ENCODE assay signal across 8 cellular contexts in genomic region chr9:34637356-34638137, GRCh38. TPM values are rescaled to one million over a fixed set of nuclear protein-coding genes. Genes with fewer than 3 reads are reported as not detected.
A peak's percentile ranks its signal among the peaks of the same experiment; 100 is the strongest.
DNase-seq lines count a peak whose midpoint lies in the region; ATAC-seq and TF ChIP-seq lines count a peak whose summit lies in the region.

SIGMAR1 (minus strand) TSS chr9:34637787; CDS start chr9:34637697, 90 bp downstream.

- 0% methylated on average over 2 of the region's 74 CpGs; no CpG with 5 or more reads in 1 of the 2 donors for WGBS in esophagus squamous epithelium, 2 donors

- intact Hi-C loops in esophagus squamous epithelium (cut with DNase I), result no loop called here

- H3K27me3 ChIP-seq in Karpas-422 (ENCODE audit: low read length) (no peaks in the 10 kb centered on the region), esophagus squamous epithelium (no peaks in the 10 kb centered on the region)

- H2AFZ ChIP-seq in Karpas-422 (ENCODE audit: low read length), result peak within 1 kb of the TSS; percentile 75

- peaks cover 15% of the 10 kb centered on the region for H4K20me1 ChIP-seq in Karpas-422 (ENCODE audit: insufficient read depth, low read depth, low read length)

- DNase-seq in DMS79 (lab: John Stamatoyannopoulos, UW) (peak; percentile 91), Karpas-422 (peak; percentile 98), RKO (ENCODE audit: low spot score) (peak; percentile 91), activated T-helper 1 cell treated with Interleukin-2 at 50 U/mL for 16 hours (ENCODE audit: low read depth) (peak; percentile 88), esophagus squamous epithelium (lab: John Stamatoyannopoulos, UW) (peak; percentile 64), myocyte (ENCODE audit: low read depth) (peak; percentile 96)
- peak; percentile 87 to 91 for DNase-seq in stimulated activated CD8-positive, alpha-beta memory T cell treated with anti-CD3 and anti-CD28 coated beads, Interleukin-7, amount 100 ng/mL, for 4 hours (ENCODE audit: low read depth in 2 of 2)

- H3K79me2 ChIP-seq in Karpas-422 (ENCODE audit: low read length), result peaks cover 22% of the 10 kb centered on the region

- H3K4me3 ChIP-seq in Karpas-422 (ENCODE audit: low read length) (peak within 1 kb of the TSS; percentile 94), esophagus squamous epithelium (peak within 1 kb of the TSS; percentile 54 to 84 (median 73))

- peaks cover 10% of the 10 kb centered on the region; the same call in 1 of the 2 replicates for H3K36me3 ChIP-seq in Karpas-422 (ENCODE audit: insufficient read depth, low read length)
- peaks cover 0 to 14% (median 0%) of the 10 kb centered on the region in 3 donors for H3K36me3 ChIP-seq in esophagus squamous epithelium

- TF ChIP-seq POLR2A in esophagus squamous epithelium (IDR thresholded peaks at IDR 0.05), result peak in 3 of 4 donors; percentile 8 to 89 (median 73)

- H3K4me1 ChIP-seq in Karpas-422 (ENCODE audit: low read length) (peaks cover 26% of the 10 kb centered on the region), esophagus squamous epithelium (peaks cover 15 to 47% (median 24%) of the 10 kb centered on the region in 3 donors)

- ATAC-seq in GM21786 (IDR thresholded peaks at IDR 0.05; ENCODE audit: unreplicated experiment), result peak; percentile 85

- H3K9me2 ChIP-seq in Karpas-422 (replicated peaks; ENCODE audit: insufficient read depth, low read length), result no peaks in the 10 kb centered on the region

- no peaks in the 10 kb centered on the region for H3K9me3 ChIP-seq in Karpas-422 (ENCODE audit: low read length)
- H3K9me3 ChIP-seq in esophagus squamous epithelium, result no peaks in the 10 kb centered on the region

- peak within 1 kb of the TSS; percentile 88 for H3K9ac ChIP-seq in Karpas-422 (ENCODE audit: low read length)

- H3K27ac ChIP-seq in Karpas-422 (ENCODE audit: low read length) (peak within 1 kb of the TSS; percentile 34; the same call in 1 of the 2 replicates), esophagus squamous epithelium (peak within 1 kb of the TSS; percentile 87 to 95 (median 90))

- peak within 1 kb of the TSS; percentile 88 for H3K4me2 ChIP-seq in Karpas-422 (ENCODE audit: low read depth, low read length, poor library complexity, severe bottlenecking)

- peak in 1 of 6 experiments; percentile 9 for TF ChIP-seq CTCF in esophagus squamous epithelium (IDR thresholded peaks at IDR 0.05)

RNA-seq across cellular contexts. Expression of gene SIGMAR1, which starts in this region (rescaled TPM):
- 78.2 and 120 TPM in 2 replicates for total RNA-seq in Karpas-422 (2014; rRNA removed; shearing (Covaris generic); ENCODE audit: low replicate concordance)
- total RNA-seq in esophagus squamous epithelium, result 100 to 1,000 TPM in 1 of 4 donors, 10 to 100 TPM in 3; 77.4 to 112 (median 88.7) TPM
- 103 and 122 TPM in 2 replicates for total RNA-seq in myocyte
- 98.8 TPM for polyA plus RNA-seq in myocyte (2012)

Comparison
In these comparisons a context has a peak if more than half of its experiments do, and no peak if none do; other contexts are left out.
1. Peak in every context shown above with its lines: DNase-seq, ATAC-seq, H3K4me3 ChIP-seq and H3K27ac ChIP-seq.